ENCODE assay signal across 22 cellular contexts in the genomic region with DNA sequence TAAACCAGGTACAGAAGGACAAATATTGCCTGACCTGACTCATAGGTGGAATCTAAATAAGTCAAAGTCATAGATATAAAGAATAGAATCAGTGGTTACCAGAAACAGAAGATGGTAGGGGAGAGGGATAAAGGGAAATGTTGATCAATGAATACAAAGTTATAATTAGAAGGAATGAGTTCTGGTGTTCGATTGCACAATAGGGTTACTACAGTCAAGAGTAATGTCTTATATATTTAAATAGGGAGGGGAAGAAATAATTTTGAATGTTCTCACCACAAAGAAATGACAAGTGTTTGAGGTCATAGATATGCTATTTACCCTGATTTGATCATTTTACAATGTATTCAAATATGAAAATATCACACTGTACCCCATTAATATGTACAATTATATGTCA.
DNase-seq lines count a peak whose midpoint lies in the region; ATAC-seq, FAIRE-seq and TF ChIP-seq lines count a peak whose summit lies in the region.
"Had no signal": no experiment of that assay in that cellular context is flagged by ENCODE, and none has a peak within 500 bp of the region (broad histone marks: within the 10 kb centered on the region; RNA-seq: fewer than 3 reads in every experiment).

No MANE protein-coding gene starts in this region.

- no peaks in the 10 kb centered on the region for H4K20me1 ChIP-seq in HepG2 (ENCODE audit: insufficient read depth, low read length)
- H4K20me1 ChIP-seq: BLaER1 had no signal

- no peaks in the 10 kb centered on the region for H3K4me1 ChIP-seq in HepG2 (ENCODE audit: insufficient read depth, low read length)
- H3K4me1 ChIP-seq in right lobe of liver: no peaks in the 10 kb centered on the region
- no peaks in the 10 kb centered on the region for H3K4me1 ChIP-seq in adipocyte (ENCODE audit: control insufficient read depth, insufficient read depth, low read length)
- no peaks in the 10 kb centered on the region for H3K4me1 ChIP-seq in CD8-positive, alpha-beta T cell (ENCODE audit: insufficient read depth, low read length)
- H3K4me1 ChIP-seq: BLaER1 had no signal

- no peak overlapping the region for H3K4me2 ChIP-seq in HepG2 (ENCODE audit: low read depth, low read length)
- H3K4me2 ChIP-seq: BLaER1 had no signal

- no peaks in the 10 kb centered on the region for H3K4me1 Mint-ChIP-seq in CD8-positive, alpha-beta T cell (ENCODE audit: low read depth)
- H3K4me1 Mint-ChIP-seq: B cell; CD4-positive, CD25-positive, alpha-beta regulatory T cell; CD8-positive, alpha-beta memory T cell had no signal

- in situ Hi-C loops in HepG2 (cut with HindIII; ENCODE audit: extremely low pct_ligation_motif_present, low pct_unique_long_range_greater_than_20kb): loop anchor here (25.0 kb wide), 1 partner anchor 404 kb away; no protein-coding TSS in a partner anchor

- no peaks in the 10 kb centered on the region for H3K36me3 ChIP-seq in HepG2 (replicated peaks in 1 of 2; ENCODE audit: control insufficient read depth in 1 of 2, insufficient read depth in 2 of 2, low read length in 2 of 2)
- H3K36me3 ChIP-seq in right lobe of liver: no peaks in the 10 kb centered on the region
- H3K36me3 ChIP-seq in adipocyte (ENCODE audit: control insufficient read depth, insufficient read depth, low read length, severe bottlenecking): no peaks in the 10 kb centered on the region
- no peaks in the 10 kb centered on the region for H3K36me3 ChIP-seq in CD8-positive, alpha-beta T cell (ENCODE audit: insufficient read depth, low read length)
- H3K36me3 ChIP-seq: BLaER1 had no signal

- no peaks in the 10 kb centered on the region for H3K27me3 Mint-ChIP-seq in CD8-positive, alpha-beta T cell (ENCODE audit: low read depth)
- H3K27me3 Mint-ChIP-seq: B cell; CD4-positive, CD25-positive, alpha-beta regulatory T cell; CD8-positive, alpha-beta memory T cell had no signal

- BruUV-seq in HepG2 (replicated peaks; lab: Mats Ljungman, UMichigan): no TSS peak

- no peak overlapping the region for H3K4me3 ChIP-seq in HepG2 (replicated peaks in 1 of 3; ENCODE audit: insufficient read depth in 1 of 3, low read depth in 2 of 3, low read length in 3 of 3)
- no peak overlapping the region for H3K4me3 ChIP-seq in right lobe of liver
- H3K4me3 ChIP-seq in adipocyte (ENCODE audit: low read length): no peak overlapping the region
- no peak overlapping the region for H3K4me3 ChIP-seq in CD8-positive, alpha-beta T cell (ENCODE audit: low read depth, low read length)
- H3K4me3 ChIP-seq: BLaER1, GM12878, GM23248 had no signal

- TF ChIP-seq CTCF in HepG2 (CRISPR knock-in tag; IDR thresholded peaks at IDR 0.05) (no peak), right lobe of liver (IDR thresholded peaks at IDR 0.05) (no peak)
- TF ChIP-seq CTCF in CD8-positive, alpha-beta T cell (IDR thresholded peaks at IDR 0.05): no peak

- H3K27ac Mint-ChIP-seq in CD8-positive, alpha-beta T cell: no peak overlapping the region
- H3K27ac Mint-ChIP-seq: B cell; CD4-positive, CD25-positive, alpha-beta regulatory T cell; CD8-positive, alpha-beta memory T cell; H9; HFFc6 had no signal

- POLR2A ChIA-PET in HepG2 (lab: Yijun Ruan, JAX): no interaction called here
- POLR2A ChIA-PET in CD8-positive, alpha-beta T cell (lab: Charles Lee): no interaction called here

- H3K79me2 ChIP-seq in HepG2 (ENCODE audit: insufficient read depth, low read length): no peaks in the 10 kb centered on the region

- no peak overlapping the region for H3K4me3 Mint-ChIP-seq in CD8-positive, alpha-beta T cell
- H3K4me3 Mint-ChIP-seq: B cell; CD4-positive, CD25-positive, alpha-beta regulatory T cell; CD8-positive, alpha-beta memory T cell; H9; HFFc6 had no signal

- H3K9ac ChIP-seq in HepG2 (ENCODE audit: insufficient read depth, low read depth, low read length) (no peak overlapping the region), adipocyte (ENCODE audit: low read length) (no peak overlapping the region)
- H3K9ac ChIP-seq: BLaER1, GM23248 had no signal

- intact Hi-C loops in HepG2 (cut with micrococcal nuclease; ENCODE audit: unreplicated experiment) (no loop called here), right lobe of liver (cut with DNase I) (no loop called here)
- intact Hi-C loops in CD8-positive, alpha-beta T cell (cut with DNase I, micrococcal nuclease): no loop called here

- 3% methylated on average over 1 of the region's 1 CpG for WGBS in HepG2 (ENCODE audit: low lambda C conversion rate)
- WGBS in right lobe of liver (ENCODE audit: insufficient coverage, low coverage, low lambda C conversion rate, missing lambda C conversion rate): 55% methylated on average over 1 of the region's 1 CpG

- ATAC-seq in HepG2 (no peak), right lobe of liver (no peak)
- no peak for ATAC-seq in CD8-positive, alpha-beta T cell
- ATAC-seq: GM12878 had no signal

- H2AFZ ChIP-seq in HepG2 (ENCODE audit: low read length): no peak overlapping the region
- H2AFZ ChIP-seq: GM23248 had no signal

- peaks cover 12% of the 10 kb centered on the region for H3K9me3 Mint-ChIP-seq in CD8-positive, alpha-beta T cell
- H3K9me3 Mint-ChIP-seq: H9, HFFc6 had no signal

- TF ChIP-seq POLR2A in HepG2 (IDR thresholded peaks at IDR 0.05; ENCODE audit: insufficient read depth in 1 of 2, low read depth in 2 of 2, low read length in 2 of 2): no peak
- no peak for TF ChIP-seq POLR2A in right lobe of liver (IDR thresholded peaks at IDR 0.05)

- H3K27me3 ChIP-seq in HepG2 (ENCODE audit: control insufficient read depth in 1 of 2, insufficient read depth in 2 of 2, low read length in 2 of 2) (no peaks in the 10 kb centered on the region; a peak in 1 of 5 replicates), right lobe of liver (no peaks in the 10 kb centered on the region), adipocyte (replicated peaks; ENCODE audit: control insufficient read depth, insufficient read depth, low read length) (no peaks in the 10 kb centered on the region)
- H3K27me3 ChIP-seq in CD8-positive, alpha-beta T cell (ENCODE audit: insufficient read depth, low read length): no peaks in the 10 kb centered on the region
- H3K27me3 ChIP-seq: BLaER1 had no signal

- H3K36me3 Mint-ChIP-seq in CD8-positive, alpha-beta T cell: no peaks in the 10 kb centered on the region
- H3K36me3 Mint-ChIP-seq: CD4-positive, CD25-positive, alpha-beta regulatory T cell; CD8-positive, alpha-beta memory T cell had no signal

- CTCF ChIA-PET in HepG2 (lab: Yijun Ruan, JAX; ENCODE audit: low intra/inter-chr PET ratio, low total read pairs): no interaction called here
- CTCF ChIA-PET in CD8-positive, alpha-beta T cell (lab: Charles Lee): no interaction called here

- TF ChIP-seq EP300 in HepG2 (IDR thresholded peaks at IDR 0.05; ENCODE audit: low read depth in 2 of 2, low read length in 2 of 2) (no peak), HepG2 (CRISPR knock-in tag; IDR thresholded peaks at IDR 0.05; ENCODE audit: borderline replicate concordance) (no peak)

- TF ChIP-seq RAD21 in HepG2 (CRISPR knock-in tag; IDR thresholded peaks at IDR 0.05): no peak

- FAIRE-seq in HepG2 (lab: Jason Lieb, UNC): no peak
- FAIRE-seq: D721Med, GM12878, GM19239 had no signal

- H3K9me3 ChIP-seq in HepG2 (ENCODE audit: low read length) (no peaks in the 10 kb centered on the region), right lobe of liver (no peaks in the 10 kb centered on the region), adipocyte (ENCODE audit: control insufficient read depth, low read length) (no peaks in the 10 kb centered on the region)
- no peaks in the 10 kb centered on the region for H3K9me3 ChIP-seq in CD8-positive, alpha-beta T cell (ENCODE audit: low read length)
- H3K9me3 ChIP-seq: BLaER1 had no signal

- DNase-seq in DMS53 (lab: John Stamatoyannopoulos, UW) (peak; percentile 17), DMS53 treated with DMSO at 0.1 percent for 48 hours (lab: John Stamatoyannopoulos, UW; ENCODE audit: unreplicated experiment) (no peak), HepG2 (ENCODE audit: low spot score) (no peak), right lobe of liver (no peak), adipocyte (ENCODE audit: low read depth) (peak; percentile 37), cortex of kidney (lab: John Stamatoyannopoulos, UW) (no peak)
- no peak for DNase-seq in CD8-positive, alpha-beta T cell
- DNase-seq: CD4-positive, CD25-positive, alpha-beta regulatory T cell; CD8-positive, alpha-beta memory T cell; DMS 273 treated with DMSO at 0.1 percent for 48 hours; DND-41; GDM1; GM23248; H9; HFFc6 had no signal

- H3K27ac ChIP-seq in HepG2 (ENCODE audit: extremely low read length, insufficient read depth, low read length): no peak overlapping the region
- H3K27ac ChIP-seq in right lobe of liver: no peak overlapping the region
- H3K27ac ChIP-seq in CD8-positive, alpha-beta T cell (ENCODE audit: low read depth, low read length): no peak overlapping the region
- H3K27ac ChIP-seq: 22Rv1, BLaER1, C4-2B, GM23248 had no signal

TF ChIP-seq in HepG2, 621 proteins besides CTCF, POLR2A, EP300 and RAD21:
- TF ChIP-seq NR2F2 (IDR thresholded peaks at IDR 0.05; ENCODE audit: borderline replicate concordance, low read depth) (no peak), HCFC1 (IDR thresholded peaks at IDR 0.05; ENCODE audit: low read depth, low read length) (no peak), CEBPB (IDR thresholded peaks at IDR 0.05; ENCODE audit: borderline replicate concordance, low read depth, low read length) (peak; percentile 54; the same call in 1 of the 2 replicates), ZMYM2 (CRISPR knock-in tag; IDR thresholded peaks at IDR 0.05) (no peak)

Comparison
In these comparisons a context has a peak if more than half of its experiments do, and no peak if none do; other contexts are left out.
1. DNase-seq: peak in DMS53 (single experiment) and adipocyte (single experiment); none in DMS53 treated with DMSO at 0.1 percent for 48 hours (single experiment), HepG2 (single experiment), right lobe of liver (0 of 3), CD8-positive, alpha-beta T cell (0 of 7) and cortex of kidney (single experiment).